ENCODE assay signal across 15 cellular contexts in genomic region chr2:19198376-19198775, GRCh38.
"Had no signal": no experiment of that assay in that cellular context is flagged by ENCODE, and none has a peak within 500 bp of the region (broad histone marks: within the 10 kb centered on the region; RNA-seq: fewer than 3 reads in every experiment).

No MANE protein-coding gene starts in this region.

- DNase-seq: activated B cell treated with CpG ODN at 0.5 μM for 24 hours; activated CD4-positive, alpha-beta memory T cell treated with anti-CD3 and anti-CD28 coated beads for 36 hours; activated CD4-positive, alpha-beta T cell treated with anti-CD3 and anti-CD28 coated beads for 4 hours; activated T-cell treated with anti-CD3 and anti-CD28 coated beads for 4 hours; T-cell; T-helper 9 cell; trophoblast cell had no signal

- H3K36me3 ChIP-seq: cardiac muscle cell, neutrophil, suprapubic skin, vagina had no signal

- H3K9ac ChIP-seq: parathyroid adenoma had no signal

- H3K9me3 ChIP-seq: neutrophil, suprapubic skin, vagina had no signal

- H3K4me1 ChIP-seq: parathyroid adenoma, suprapubic skin, vagina had no signal

- H3K27me3 ChIP-seq: cardiac muscle cell, dorsolateral prefrontal cortex, neutrophil, suprapubic skin, vagina had no signal

- H2AFZ ChIP-seq: parathyroid adenoma had no signal

- H3K4me3 ChIP-seq: cardiac muscle cell, dorsolateral prefrontal cortex, suprapubic skin, vagina had no signal

- ATAC-seq: natural killer cell treated with Interleukin-12 subunit alpha and Interleukin-12 subunit beta and Interleukin-15 and Interleukin-18, amount 100 ng/mL, for 72 hours; SK-N-SH treated with all-trans-retinoic acid at 6 μM for 48 hours; T-cell had no signal

- H3K27ac ChIP-seq: cardiac muscle cell, dorsolateral prefrontal cortex, neutrophil, parathyroid adenoma, suprapubic skin, vagina had no signal
